ENCODE assay signal across 14 cellular contexts in genomic region chr7:129845972-129846327, GRCh38.
DNase-seq lines count a peak whose midpoint lies in the region; ATAC-seq and TF ChIP-seq lines count a peak whose summit lies in the region.
"Had no signal": no experiment of that assay in that cellular context is flagged by ENCODE, and none has a peak within 500 bp of the region (broad histone marks: within the 10 kb centered on the region; RNA-seq: fewer than 3 reads in every experiment).

No MANE protein-coding gene starts in this region.

- peaks cover 3% of the 10 kb centered on the region for H3K36me3 Mint-ChIP-seq in activated naive CD8-positive, alpha-beta T cell treated with anti-CD3 and anti-CD28 coated beads for 36 hours
- peaks cover 2% of the 10 kb centered on the region for H3K36me3 Mint-ChIP-seq in activated naive CD8-positive, alpha-beta T cell treated with anti-CD3 and anti-CD28 coated beads, Interleukin-2, amount 50 U/mL, for 24 hours (ENCODE audit: low read depth)

- H3K27ac ChIP-seq in thyroid gland = peak overlapping the region in 2 of 3 donors; percentile 24 to 47

- no peaks in the 10 kb centered on the region for H3K27me3 Mint-ChIP-seq in activated naive CD8-positive, alpha-beta T cell treated with anti-CD3 and anti-CD28 coated beads for 36 hours
- no peaks in the 10 kb centered on the region for H3K27me3 Mint-ChIP-seq in activated naive CD8-positive, alpha-beta T cell treated with anti-CD3 and anti-CD28 coated beads, Interleukin-2, amount 50 U/mL, for 24 hours
- H3K27me3 Mint-ChIP-seq: B cell had no signal

- peaks cover 46% of the 10 kb centered on the region for H3K4me1 Mint-ChIP-seq in activated naive CD8-positive, alpha-beta T cell treated with anti-CD3 and anti-CD28 coated beads for 36 hours
- peaks cover 40% of the 10 kb centered on the region for H3K4me1 Mint-ChIP-seq in activated naive CD8-positive, alpha-beta T cell treated with anti-CD3 and anti-CD28 coated beads, Interleukin-2, amount 50 U/mL, for 24 hours

- no peaks in the 10 kb centered on the region for H3K9me3 Mint-ChIP-seq in activated naive CD8-positive, alpha-beta T cell treated with anti-CD3 and anti-CD28 coated beads for 36 hours
- no peaks in the 10 kb centered on the region for H3K9me3 Mint-ChIP-seq in activated naive CD8-positive, alpha-beta T cell treated with anti-CD3 and anti-CD28 coated beads, Interleukin-2, amount 50 U/mL, for 24 hours
- H3K9me3 Mint-ChIP-seq: nephron progenitor cell had no signal

- TF ChIP-seq CTCF in fibroblast of mammary gland (conservative IDR thresholded peaks at IDR 0.05; ENCODE audit: control insufficient read depth, insufficient read depth, low read depth, low read length) (no peak), thyroid gland (IDR thresholded peaks at IDR 0.05) (no peak), GM13977 (IDR thresholded peaks at IDR 0.05; ENCODE audit: extremely low read depth, insufficient read depth, missing control alignments) (no peak)

- in situ Hi-C loops in GM13977 (cut with MboI; ENCODE audit: low pct_unique_long_range_greater_than_20kb, low sequenced_read_pairs, unreplicated experiment) = loop anchor here (10.0 kb wide), 1 partner anchor 169 kb away; no protein-coding TSS in a partner anchor

- intact Hi-C loops in thyroid gland (cut with DNase I) = no loop called here

- no peak for TF ChIP-seq POLR2A in thyroid gland (IDR thresholded peaks at IDR 0.05)

- no peaks in the 10 kb centered on the region for H3K36me3 ChIP-seq in thyroid gland
- H3K36me3 ChIP-seq: uterus had no signal

- ATAC-seq in activated naive CD8-positive, alpha-beta T cell treated with anti-CD3 and anti-CD28 coated beads, Interleukin-2, amount 50 U/mL, for 24 hours = no peak
- ATAC-seq in HG02884 (IDR thresholded peaks at IDR 0.05; ENCODE audit: unreplicated experiment) = no peak
- ATAC-seq in GM18502 (IDR thresholded peaks at IDR 0.05; ENCODE audit: poor library complexity, unreplicated experiment) = no peak
- ATAC-seq: GM12878 had no signal

- no peaks in the 10 kb centered on the region for H3K9me3 ChIP-seq in thyroid gland
- H3K9me3 ChIP-seq: uterus had no signal

- H3K4me3 ChIP-seq in fibroblast of mammary gland (ENCODE audit: control insufficient read depth, low read depth, low read length) = no peak overlapping the region
- H3K4me3 ChIP-seq in thyroid gland (replicated peaks in 1 of 3) = no peak overlapping the region
- H3K4me3 ChIP-seq: GM12878, uterus had no signal

- no peak for DNase-seq in activated naive CD8-positive, alpha-beta T cell treated with anti-CD3 and anti-CD28 coated beads for 36 hours
- no peak for DNase-seq in activated naive CD8-positive, alpha-beta T cell treated with anti-CD3 and anti-CD28 coated beads, Interleukin-2, amount 50 U/mL, for 24 hours
- DNase-seq in RKO (ENCODE audit: low spot score) (peak; percentile 54), fibroblast of mammary gland (ENCODE audit: low read depth) (peak; percentile 92), thyroid gland (no peak), GM13977 (ENCODE audit: low spot score) (no peak)
- DNase-seq: activated CD4-positive, alpha-beta T cell treated with anti-CD3 and anti-CD28 coated beads, Interleukin-2, amount 50 U/mL, for 1 hour; NCI-H1930; nephron progenitor cell; uterus had no signal

- H3K4me1 ChIP-seq in thyroid gland = peaks cover 20 to 45% of the 10 kb centered on the region in 2 donors

- 93 to 98% methylated on average over 1 of the region's 1 CpG for WGBS in thyroid gland, 2 donors

- no peak overlapping the region for H3K4me3 Mint-ChIP-seq in activated naive CD8-positive, alpha-beta T cell treated with anti-CD3 and anti-CD28 coated beads for 36 hours
- H3K4me3 Mint-ChIP-seq in activated naive CD8-positive, alpha-beta T cell treated with anti-CD3 and anti-CD28 coated beads, Interleukin-2, amount 50 U/mL, for 24 hours = no peak overlapping the region
- H3K4me3 Mint-ChIP-seq: B cell, nephron progenitor cell had no signal

- no peaks in the 10 kb centered on the region for H3K27me3 ChIP-seq in thyroid gland
- H3K27me3 ChIP-seq: uterus had no signal

- peak overlapping the region; percentile 25 for H3K27ac Mint-ChIP-seq in activated naive CD8-positive, alpha-beta T cell treated with anti-CD3 and anti-CD28 coated beads for 36 hours
- H3K27ac Mint-ChIP-seq in activated naive CD8-positive, alpha-beta T cell treated with anti-CD3 and anti-CD28 coated beads, Interleukin-2, amount 50 U/mL, for 24 hours = no peak overlapping the region
- H3K27ac Mint-ChIP-seq: nephron progenitor cell had no signal

Comparison
In these comparisons a context has a peak if more than half of its experiments do, and no peak if none do; other contexts are left out.
1. DNase-seq: peak in RKO (single experiment) and fibroblast of mammary gland (single experiment); none in activated naive CD8-positive, alpha-beta T cell treated with anti-CD3 and anti-CD28 coated beads for 36 hours (single experiment), activated naive CD8-positive, alpha-beta T cell treated with anti-CD3 and anti-CD28 coated beads, Interleukin-2, amount 50 U/mL, for 24 hours (single experiment), thyroid gland (0 of 2) and GM13977 (single experiment).